In the genomic region with DNA sequence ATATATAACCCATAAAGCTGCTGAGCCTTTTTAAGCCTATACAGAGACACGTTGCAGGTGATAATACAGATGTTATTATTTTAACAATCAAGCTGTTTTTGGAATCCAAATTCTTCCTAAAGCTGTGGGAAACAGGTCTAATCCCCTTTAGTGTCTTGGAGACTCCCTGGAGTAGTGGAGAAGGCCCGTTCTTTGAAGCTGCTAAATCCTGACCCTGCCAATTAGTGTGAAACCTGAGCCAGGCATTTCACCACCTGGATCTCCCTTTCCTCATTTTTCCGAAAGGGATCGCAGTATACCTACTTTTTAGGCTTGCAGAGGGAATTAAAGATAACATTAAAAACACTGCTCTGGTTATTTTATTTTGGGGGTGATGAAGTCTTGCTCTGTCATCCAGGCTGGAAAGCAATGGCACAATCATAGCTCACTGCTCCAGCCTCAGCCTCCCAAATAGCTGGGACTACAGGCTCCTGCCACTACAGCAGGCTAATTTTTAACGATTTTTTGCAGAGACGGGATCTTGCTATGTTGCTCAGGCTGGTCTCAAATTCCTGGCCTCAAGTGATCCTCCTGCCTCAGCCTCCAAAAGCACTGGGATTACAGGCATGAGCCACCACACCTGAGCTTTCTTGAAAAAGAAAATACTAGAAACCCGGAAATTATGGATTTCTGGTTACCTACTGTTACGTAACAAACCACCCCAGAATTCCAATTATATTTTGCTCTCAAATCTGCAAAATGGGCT, we compare ENCODE assay signal across 8 cellular contexts. TPM values are rescaled to one million over a fixed set of nuclear protein-coding genes. Genes with fewer than 3 reads are reported as not detected.
DNase-seq lines count a peak whose midpoint lies in the region; ATAC-seq and TF ChIP-seq lines count a peak whose summit lies in the region.

No MANE protein-coding gene starts in this region.

- peaks cover 25% of the 10 kb centered on the region for H3K4me1 Mint-ChIP-seq in activated naive CD8-positive, alpha-beta T cell treated with anti-CD3 and anti-CD28 coated beads, Interleukin-2, amount 10 ng/mL, durations not matched to agents 7 days and 5 days

- peak overlapping the region; percentile 99 for H3K27ac Mint-ChIP-seq in activated naive CD8-positive, alpha-beta T cell treated with anti-CD3 and anti-CD28 coated beads, Interleukin-2, amount 10 ng/mL, durations not matched to agents 7 days and 5 days

- intact Hi-C loops in left ventricle myocardium inferior (cut with micrococcal nuclease) = no loop called here
- intact Hi-C loops in left cardiac atrium (cut with DNase I) = loop anchor here in 1 of 2 donors (10.0 kb wide), 1 partner anchor 147 kb away; the partner anchor contains the start of gene PATZ1
- intact Hi-C loops in lower lobe of right lung (cut with DNase I) = no loop called here

- peak overlapping the region; percentile 95 for H3K4me3 Mint-ChIP-seq in activated naive CD8-positive, alpha-beta T cell treated with anti-CD3 and anti-CD28 coated beads, Interleukin-2, amount 10 ng/mL, durations not matched to agents 7 days and 5 days

- no peaks in the 10 kb centered on the region for H3K9me3 Mint-ChIP-seq in activated naive CD8-positive, alpha-beta T cell treated with anti-CD3 and anti-CD28 coated beads, Interleukin-2, amount 10 ng/mL, durations not matched to agents 7 days and 5 days

- peaks cover 8% of the 10 kb centered on the region for H3K36me3 Mint-ChIP-seq in activated naive CD8-positive, alpha-beta T cell treated with anti-CD3 and anti-CD28 coated beads, Interleukin-2, amount 10 ng/mL, durations not matched to agents 7 days and 5 days

- POLR2A ChIA-PET in activated naive CD8-positive, alpha-beta T cell treated with anti-CD3 and anti-CD28 coated beads, Interleukin-2, amount 10 ng/mL, durations not matched to agents 7 days and 5 days (lab: Charles Lee) = interaction anchor here (0.6 to 2.8 kb wide), 4 partner anchors 15 to 145 kb away, joined by 3 to 9 read pairs (median 3); partner anchors contain the start of gene PATZ1

- 76% methylated on average over 8 of the region's 8 CpGs for WGBS in urinary bladder

- H3K36me3 ChIP-seq in left ventricle myocardium inferior (peaks cover 19% of the 10 kb centered on the region), lower lobe of right lung (peaks cover 19% of the 10 kb centered on the region), urinary bladder (ENCODE audit: insufficient read depth) (no peaks in the 10 kb centered on the region)

- no peak for ATAC-seq in left cardiac atrium
- no peak for ATAC-seq in activated naive CD8-positive, alpha-beta T cell treated with anti-CD3 and anti-CD28 coated beads, Interleukin-2, amount 10 ng/mL, durations not matched to agents 7 days and 5 days (ENCODE audit: low read depth)
- no peak for ATAC-seq in lower lobe of right lung
- ATAC-seq in GM19455 (IDR thresholded peaks at IDR 0.05; ENCODE audit: unreplicated experiment) = no peak
- no peak for ATAC-seq in GM18517 (IDR thresholded peaks at IDR 0.05; ENCODE audit: unreplicated experiment)

- H3K27me3 ChIP-seq in left ventricle myocardium inferior (ENCODE audit: low read depth) = no peaks in the 10 kb centered on the region
- H3K27me3 ChIP-seq in lower lobe of right lung (ENCODE audit: low read depth) = no peaks in the 10 kb centered on the region

- H3K4me1 ChIP-seq in left ventricle myocardium inferior (peaks cover 66% of the 10 kb centered on the region), lower lobe of right lung (peaks cover 36% of the 10 kb centered on the region), urinary bladder (ENCODE audit: insufficient read depth) (no peaks in the 10 kb centered on the region)

- peak overlapping the region; percentile 99 for H3K27ac ChIP-seq in left ventricle myocardium inferior (replicated peaks)
- H3K27ac ChIP-seq in lower lobe of right lung = peak overlapping the region; percentile 98
- peak overlapping the region; percentile 44 for H3K27ac ChIP-seq in urinary bladder (ENCODE audit: low read depth)

- DNase-seq in left ventricle myocardium inferior (no peak), left cardiac atrium (no peak), lower lobe of right lung (no peak), NCI-H526 treated with DMSO at 0.1 percent for 48 hours (lab: John Stamatoyannopoulos, UW) (no peak)
- no peak for DNase-seq in activated naive CD8-positive, alpha-beta T cell treated with anti-CD3 and anti-CD28 coated beads, Interleukin-2, amount 10 ng/mL, durations not matched to agents 7 days and 5 days

- peak overlapping the region; percentile 91 for H3K4me3 ChIP-seq in left ventricle myocardium inferior
- H3K4me3 ChIP-seq in lower lobe of right lung = peak overlapping the region; percentile 82
- no peak overlapping the region for H3K4me3 ChIP-seq in urinary bladder (ENCODE audit: low read depth, low read length)

- H3K9me3 ChIP-seq in left ventricle myocardium inferior (replicated peaks) (no peaks in the 10 kb centered on the region), lower lobe of right lung (no peaks in the 10 kb centered on the region)

- TF ChIP-seq CTCF in left ventricle myocardium inferior (IDR thresholded peaks at IDR 0.05; ENCODE audit: borderline replicate concordance) (no peak), lower lobe of right lung (IDR thresholded peaks at IDR 0.05) (no peak)

- no peaks in the 10 kb centered on the region for H3K27me3 Mint-ChIP-seq in activated naive CD8-positive, alpha-beta T cell treated with anti-CD3 and anti-CD28 coated beads, Interleukin-2, amount 10 ng/mL, durations not matched to agents 7 days and 5 days

RNA-seq across cellular contexts. Expression of gene EIF4ENIF1, which starts 1.7 kb away (rescaled TPM):
- 29.0 TPM for total RNA-seq in left ventricle myocardium inferior
- 10 to 100 TPM; 21.8 to 24.7 TPM for total RNA-seq in left cardiac atrium
- total RNA-seq in activated naive CD8-positive, alpha-beta T cell treated with anti-CD3 and anti-CD28 coated beads, Interleukin-2, amount 10 ng/mL, durations not matched to agents 7 days and 5 days = 10 to 100 TPM; 38.6 to 41.0 TPM
- 31.5 TPM for total RNA-seq in lower lobe of right lung
- total RNA-seq in urinary bladder = 11.1 TPM
- polyA plus RNA-seq in urinary bladder = 25.3 TPM

RNA-seq across cellular contexts. Expression of gene SFI1, which starts 4.9 kb away (rescaled TPM):
- 6.8 TPM for total RNA-seq in left ventricle myocardium inferior
- 1 to 10 TPM; 8.2 to 9.9 TPM for total RNA-seq in left cardiac atrium
- total RNA-seq in activated naive CD8-positive, alpha-beta T cell treated with anti-CD3 and anti-CD28 coated beads, Interleukin-2, amount 10 ng/mL, durations not matched to agents 7 days and 5 days = 100 to 1,000 TPM; 209 to 210 TPM
- total RNA-seq in lower lobe of right lung = 37.5 TPM
- total RNA-seq in urinary bladder = 22.7 TPM
- polyA plus RNA-seq in urinary bladder = 14.6 TPM

Comparison
In these comparisons a context has a peak if more than half of its experiments do, and no peak if none do; other contexts are left out.
1. H3K27ac ChIP-seq: peak in every context shown above with its lines; median percentile 99 in left ventricle myocardium inferior; 98 in lower lobe of right lung; 44 in urinary bladder.